In genomic region chr14:58665773-58666500, GRCh38 we compare ENCODE assay signal across 24 cellular contexts. TPM values are rescaled to one million over a fixed set of nuclear protein-coding genes. Genes with fewer than 3 reads are reported as not detected.
DNase-seq lines count a peak whose midpoint lies in the region; ATAC-seq and FAIRE-seq lines count a peak whose summit lies in the region.
"Had no signal": no experiment of that assay in that cellular context is flagged by ENCODE, and none has a peak within 500 bp of the region (broad histone marks: within the 10 kb centered on the region; RNA-seq: fewer than 3 reads in every experiment).

No MANE protein-coding gene starts in this region.

- peaks cover 62% of the 10 kb centered on the region for H3K4me1 Mint-ChIP-seq in activated T-cell treated with anti-CD3 and anti-CD28 coated beads, Interleukin-2, amount 50 U/mL, for 72 hours (ENCODE audit: low read depth)
- H3K4me1 Mint-ChIP-seq in activated T-cell treated with anti-CD3 and anti-CD28 coated beads, Interleukin-2, amount 50 U/mL, for 4 hours (ENCODE audit: low read depth) = peaks cover 11% of the 10 kb centered on the region

- peak; percentile 77 to 81 for ATAC-seq in activated T-cell treated with anti-CD3 and anti-CD28 coated beads, Interleukin-2, amount 50 U/mL, for 72 hours (replicated peaks in 1 of 2)
- ATAC-seq in activated T-cell treated with anti-CD3 and anti-CD28 coated beads, Interleukin-2, amount 50 U/mL, for 4 hours = no peak
- no peak for ATAC-seq in HG02938 (IDR thresholded peaks at IDR 0.05; ENCODE audit: unreplicated experiment)
- ATAC-seq: CD8-positive, alpha-beta T cell; K562; Panc1 had no signal

- intact Hi-C loops in posterior vena cava (cut with DNase I) = no loop called here

- no peak overlapping the region for H3K56ac ChIP-seq in mesendoderm (ENCODE audit: low read length)

- no peak overlapping the region for H3K4me2 ChIP-seq in mesendoderm (ENCODE audit: low read length)
- H3K4me2 ChIP-seq: SK-N-SH had no signal

- no peak overlapping the region for H2BK120ac ChIP-seq in mesendoderm (ENCODE audit: low read depth, low read length)

- H3K27ac Mint-ChIP-seq in activated T-cell treated with anti-CD3 and anti-CD28 coated beads, Interleukin-2, amount 50 U/mL, for 72 hours = peak overlapping the region; percentile 35
- H3K27ac Mint-ChIP-seq: CD8-positive, alpha-beta T cell had no signal

- no peak overlapping the region for H2BK15ac ChIP-seq in mesendoderm (replicated peaks; ENCODE audit: low read depth)

- no peak overlapping the region for H2BK5ac ChIP-seq in mesendoderm (ENCODE audit: low read length)

- no peak overlapping the region for H3K23ac ChIP-seq in mesendoderm (ENCODE audit: low read length)

- no peak overlapping the region for H2AK5ac ChIP-seq in mesendoderm (ENCODE audit: low read length)

- no peaks in the 10 kb centered on the region for H3K36me3 Mint-ChIP-seq in activated T-cell treated with anti-CD3 and anti-CD28 coated beads, Interleukin-2, amount 50 U/mL, for 72 hours (ENCODE audit: insufficient read depth in 2 of 2)
- H3K36me3 Mint-ChIP-seq in activated T-cell treated with anti-CD3 and anti-CD28 coated beads, Interleukin-2, amount 50 U/mL, for 4 hours (ENCODE audit: insufficient read depth) = no peaks in the 10 kb centered on the region
- H3K36me3 Mint-ChIP-seq: CD8-positive, alpha-beta T cell had no signal

- H3K27ac ChIP-seq in mesendoderm (ENCODE audit: low read depth, low read length) = no peak overlapping the region
- H3K27ac ChIP-seq in caudate nucleus (ENCODE audit: low read depth, low read length) = no peak overlapping the region

- H3K9ac ChIP-seq in mesendoderm (ENCODE audit: low read length) = no peak overlapping the region
- H3K9ac ChIP-seq: SK-N-SH had no signal

- H3K4me1 ChIP-seq in mesendoderm (ENCODE audit: control insufficient read depth, low read depth, low read length) = peaks cover 10% of the 10 kb centered on the region

- WGBS in mesendoderm (ENCODE audit: extremely low coverage, insufficient coverage, low lambda C conversion rate) = no CpG with 5 or more reads among the region's 3 CpGs

- no peak overlapping the region for H4K8ac ChIP-seq in mesendoderm (ENCODE audit: low read depth, low read length)

- no peaks in the 10 kb centered on the region for H3K79me1 ChIP-seq in mesendoderm (ENCODE audit: low read length)

- peak overlapping the region; percentile 23 to 39 for H3K4me3 Mint-ChIP-seq in activated T-cell treated with anti-CD3 and anti-CD28 coated beads, Interleukin-2, amount 50 U/mL, for 72 hours
- no peak overlapping the region for H3K4me3 Mint-ChIP-seq in activated T-cell treated with anti-CD3 and anti-CD28 coated beads, Interleukin-2, amount 50 U/mL, for 4 hours
- H3K4me3 Mint-ChIP-seq: CD8-positive, alpha-beta T cell had no signal

- H3K27me3 Mint-ChIP-seq in activated T-cell treated with anti-CD3 and anti-CD28 coated beads, Interleukin-2, amount 50 U/mL, for 72 hours (ENCODE audit: low read depth) = peaks cover 7% of the 10 kb centered on the region
- no peaks in the 10 kb centered on the region for H3K27me3 Mint-ChIP-seq in activated T-cell treated with anti-CD3 and anti-CD28 coated beads, Interleukin-2, amount 50 U/mL, for 4 hours (ENCODE audit: low read depth)

- peak; percentile 9 to 31 for DNase-seq in activated T-cell treated with anti-CD3 and anti-CD28 coated beads, Interleukin-2, amount 50 U/mL, for 72 hours
- DNase-seq in activated T-cell treated with anti-CD3 and anti-CD28 coated beads, Interleukin-2, amount 50 U/mL, for 4 hours = no peak
- DNase-seq in GM18507 (ENCODE audit: extremely low spot score, insufficient read length, low read depth) = no peak
- DNase-seq in NCI-H82 (lab: John Stamatoyannopoulos, UW) = peak; percentile 77
- no peak for DNase-seq in mesendoderm
- DNase-seq in posterior vena cava (ENCODE audit: low spot score) = no peak
- DNase-seq in caudate nucleus (lab: John Stamatoyannopoulos, UW) = no peak
- DNase-seq: AML-193; C1 segment of cervical spinal cord; CD8-positive, alpha-beta T cell; DMS153; MM.1S; NCI-H1048; NCI-H1436; NCI-H187 treated with DMSO at 0.1 percent for 48 hours; NCI-H2107; NCI-H748 treated with DMSO at 0.1 percent for 48 hours; SIG-M5; SK-N-SH had no signal

- H3K4ac ChIP-seq in mesendoderm (ENCODE audit: low read depth, low read length) = peak overlapping the region; percentile 12

- H3K79me2 ChIP-seq in mesendoderm (ENCODE audit: control insufficient read depth, insufficient read depth, low read length) = no peaks in the 10 kb centered on the region

- peak; percentile 39 for FAIRE-seq in GM18507 (lab: Jason Lieb, UNC)
- FAIRE-seq: GM12892, H54, K562 had no signal

- H4K5ac ChIP-seq in mesendoderm (ENCODE audit: low read length) = no peak overlapping the region

- no peaks in the 10 kb centered on the region for H3K27me3 ChIP-seq in mesendoderm (ENCODE audit: insufficient read depth, low read length, poor library complexity)

- H3K4me3 ChIP-seq in mesendoderm (ENCODE audit: low read length) = no peak overlapping the region
- H3K4me3 ChIP-seq: K562 had no signal

- peak overlapping the region; percentile 16 for H3K18ac ChIP-seq in mesendoderm (ENCODE audit: low read length)

- no peaks in the 10 kb centered on the region for H3K36me3 ChIP-seq in mesendoderm (ENCODE audit: control insufficient read depth, insufficient read depth, low read length)

- H3K9me3 Mint-ChIP-seq in activated T-cell treated with anti-CD3 and anti-CD28 coated beads, Interleukin-2, amount 50 U/mL, for 72 hours = no peaks in the 10 kb centered on the region
- no peaks in the 10 kb centered on the region for H3K9me3 Mint-ChIP-seq in activated T-cell treated with anti-CD3 and anti-CD28 coated beads, Interleukin-2, amount 50 U/mL, for 4 hours
- H3K9me3 Mint-ChIP-seq: CD8-positive, alpha-beta T cell had no signal

RNA-seq across cellular contexts. Expression of gene DACT1, which starts 28.2 kb away (rescaled TPM):
- total RNA-seq in activated T-cell treated with anti-CD3 and anti-CD28 coated beads, Interleukin-2, amount 50 U/mL, for 72 hours = 10 to 100 TPM; 11.3 to 15.1 TPM
- 1 to 10 TPM in 1 of 3 donors, under 1 TPM in 2; 0.49 to 2.1 (median 0.76) TPM for total RNA-seq in activated T-cell treated with anti-CD3 and anti-CD28 coated beads, Interleukin-2, amount 50 U/mL, for 4 hours
- 51.5 TPM for polyA plus RNA-seq in mesendoderm (2013, experiment 1 of 2)
- polyA plus RNA-seq in mesendoderm (2013, experiment 2 of 2) = 57.5 TPM
- total RNA-seq in posterior vena cava = 10 to 100 TPM; 13.7 to 18.8 TPM

Comparison
In these comparisons a context has a peak if more than half of its experiments do, and no peak if none do; other contexts are left out.
1. ATAC-seq: peak in activated T-cell treated with anti-CD3 and anti-CD28 coated beads, Interleukin-2, amount 50 U/mL, for 72 hours (2 of 2); none in activated T-cell treated with anti-CD3 and anti-CD28 coated beads, Interleukin-2, amount 50 U/mL, for 4 hours (0 of 2) and HG02938 (single experiment).
2. DNase-seq: peak in activated T-cell treated with anti-CD3 and anti-CD28 coated beads, Interleukin-2, amount 50 U/mL, for 72 hours (2 of 2) and NCI-H82 (single experiment); none in activated T-cell treated with anti-CD3 and anti-CD28 coated beads, Interleukin-2, amount 50 U/mL, for 4 hours (single experiment), GM18507 (single experiment), mesendoderm (single experiment), posterior vena cava (single experiment) and caudate nucleus (0 of 61).